In genomic region chr16:35141303-35141702, GRCh38 we compare ENCODE assay signal across 27 cellular contexts.
"Had no signal": no experiment of that assay in that cellular context is flagged by ENCODE, and none has a peak within 500 bp of the region (broad histone marks: within the 10 kb centered on the region; RNA-seq: fewer than 3 reads in every experiment).

No MANE protein-coding gene starts in this region.

- H3K27ac ChIP-seq: stomach, suprapubic skin, testis, thoracic aorta, thyroid gland, tibial artery, tibial nerve, transverse colon, upper lobe of left lung, uterus, vagina had no signal

- H3K27me3 ChIP-seq: stomach, suprapubic skin, testis, thyroid gland, tibial artery, tibial nerve, transverse colon, upper lobe of left lung, uterus, vagina had no signal

- H3K4me3 ChIP-seq: stomach, suprapubic skin, thoracic aorta, thyroid gland, tibial artery, tibial nerve, transverse colon, upper lobe of left lung, uterus, vagina had no signal

- H3K36me3 Mint-ChIP-seq: stimulated activated effector memory CD8-positive, alpha-beta T cell treated with anti-CD3 and anti-CD28 coated beads, Interleukin-12 subunit alpha, Interleukin-12 subunit beta, amount 100 ng/mL, for 72 hours; stimulated activated memory B cell treated with anti-CD40 and anti-IgM and Interleukin-4, amounts not matched to agents 10 μg/mL and 1 μg/mL and 100 μg/mL, for 72 hours; stimulated activated naive B cell treated with anti-CD40 and anti-IgM and Interleukin-4, amounts not matched to agents 10 μg/mL and 1 μg/mL and 100 μg/mL, for 72 hours; type B pancreatic cell had no signal

- H3K9me3 ChIP-seq: testis, thoracic aorta, thyroid gland, uterus, vagina had no signal

- ATAC-seq: stimulated activated memory B cell treated with anti-CD40 and anti-IgM and Interleukin-4, amounts not matched to agents 10 μg/mL and 1 μg/mL and 100 μg/mL, for 72 hours; stimulated activated naive B cell treated with anti-CD40 and anti-IgM and Interleukin-4, amounts not matched to agents 10 μg/mL and 1 μg/mL and 100 μg/mL, for 72 hours; stimulated activated naive CD8-positive, alpha-beta T cell treated with anti-CD3 and anti-CD28 coated beads, Interleukin-15, amount 100 ng/mL, for 72 hours; stimulated activated naive CD8-positive, alpha-beta T cell treated with anti-CD3 and anti-CD28 coated beads, Interleukin-15, Interleukin-2, amounts not matched to agents 100 U/mL and 50 U/mL, for 24 hours had no signal

- H3K4me1 Mint-ChIP-seq: stimulated activated effector memory CD8-positive, alpha-beta T cell treated with anti-CD3 and anti-CD28 coated beads, Interleukin-12 subunit alpha, Interleukin-12 subunit beta, amount 100 ng/mL, for 72 hours; stimulated activated memory B cell treated with anti-CD40 and anti-IgM and Interleukin-4, amounts not matched to agents 10 μg/mL and 1 μg/mL and 100 μg/mL, for 72 hours; stimulated activated naive B cell treated with anti-CD40 and anti-IgM and Interleukin-4, amounts not matched to agents 10 μg/mL and 1 μg/mL and 100 μg/mL, for 72 hours; stimulated activated naive CD8-positive, alpha-beta T cell treated with anti-CD3 and anti-CD28 coated beads, Interleukin-15, amount 100 ng/mL, for 72 hours had no signal

- DNase-seq: stimulated activated CD4-positive, alpha-beta T cell treated with anti-CD3 and anti-CD28 coated beads, Interleukin-2, amount 100 ng/mL, for 48 hours; stimulated activated CD4-positive, alpha-beta T cell treated with anti-CD3 and anti-CD28 coated beads, Interleukin-4, amount 100 ng/mL, for 1 hour; stimulated activated CD4-positive, alpha-beta T cell treated with anti-CD3 and anti-CD28 coated beads, Interleukin-4, amount 100 ng/mL, for 24 hours; stimulated activated CD4-positive, alpha-beta T cell treated with anti-CD3 and anti-CD28 coated beads, Interleukin-4, amount 100 ng/mL, for 4 hours; stimulated activated CD8-positive, alpha-beta memory T cell treated with anti-CD3 and anti-CD28 coated beads, Interleukin-4, amount 100 ng/mL, for 48 hours; stimulated activated naive B cell treated with anti-CD40 and anti-IgM and Interleukin-4, amounts not matched to agents 10 μg/mL and 1 μg/mL and 100 μg/mL, for 72 hours; stimulated activated naive CD4-positive, alpha-beta T cell; stimulated activated naive CD4-positive, alpha-beta T cell treated with Interleukin-2 at 50 U/mL for 16 hours; stimulated activated naive CD8-positive, alpha-beta T cell treated with anti-CD3 and anti-CD28 coated beads, Interleukin-15, amount 100 ng/mL, for 72 hours; stimulated activated naive CD8-positive, alpha-beta T cell treated with anti-CD3 and anti-CD28 coated beads, Interleukin-15, Interleukin-2, amounts not matched to agents 100 U/mL and 50 U/mL, for 24 hours; stomach; substantia nigra; testis; thyroid gland; transverse colon; trophoblast cell; uterus had no signal

- H3K4me3 Mint-ChIP-seq: stimulated activated effector memory CD8-positive, alpha-beta T cell treated with anti-CD3 and anti-CD28 coated beads, Interleukin-12 subunit alpha, Interleukin-12 subunit beta, amount 100 ng/mL, for 72 hours; stimulated activated memory B cell treated with anti-CD40 and anti-IgM and Interleukin-4, amounts not matched to agents 10 μg/mL and 1 μg/mL and 100 μg/mL, for 72 hours; stimulated activated naive B cell treated with anti-CD40 and anti-IgM and Interleukin-4, amounts not matched to agents 10 μg/mL and 1 μg/mL and 100 μg/mL, for 72 hours; stimulated activated naive CD8-positive, alpha-beta T cell treated with anti-CD3 and anti-CD28 coated beads, Interleukin-15, amount 100 ng/mL, for 72 hours; stimulated activated naive CD8-positive, alpha-beta T cell treated with anti-CD3 and anti-CD28 coated beads, Interleukin-15, Interleukin-2, amounts not matched to agents 100 ng/mL and 50 ng/mL, for 24 hours; type B pancreatic cell had no signal

- H3K27ac Mint-ChIP-seq: stimulated activated effector memory CD8-positive, alpha-beta T cell treated with anti-CD3 and anti-CD28 coated beads, Interleukin-12 subunit alpha, Interleukin-12 subunit beta, amount 100 ng/mL, for 72 hours; stimulated activated memory B cell treated with anti-CD40 and anti-IgM and Interleukin-4, amounts not matched to agents 10 μg/mL and 1 μg/mL and 100 μg/mL, for 72 hours; stimulated activated naive B cell treated with anti-CD40 and anti-IgM and Interleukin-4, amounts not matched to agents 10 μg/mL and 1 μg/mL and 100 μg/mL, for 72 hours; stimulated activated naive CD8-positive, alpha-beta T cell treated with anti-CD3 and anti-CD28 coated beads, Interleukin-15, Interleukin-2, amounts not matched to agents 100 ng/mL and 50 ng/mL, for 24 hours; type B pancreatic cell had no signal

- H3K36me3 ChIP-seq: stomach, suprapubic skin, thoracic aorta, thyroid gland, tibial artery, tibial nerve, transverse colon, upper lobe of left lung, uterus, vagina had no signal

- H3K27me3 Mint-ChIP-seq: stimulated activated memory B cell treated with anti-CD40 and anti-IgM and Interleukin-4, amounts not matched to agents 10 μg/mL and 1 μg/mL and 100 μg/mL, for 72 hours; stimulated activated naive B cell treated with anti-CD40 and anti-IgM and Interleukin-4, amounts not matched to agents 10 μg/mL and 1 μg/mL and 100 μg/mL, for 72 hours; stimulated activated naive CD8-positive, alpha-beta T cell treated with anti-CD3 and anti-CD28 coated beads, Interleukin-15, amount 100 ng/mL, for 72 hours; stimulated activated naive CD8-positive, alpha-beta T cell treated with anti-CD3 and anti-CD28 coated beads, Interleukin-15, Interleukin-2, amounts not matched to agents 100 ng/mL and 50 ng/mL, for 24 hours; type B pancreatic cell had no signal

- H3K4me1 ChIP-seq: stomach, suprapubic skin, testis, thyroid gland, tibial artery, tibial nerve, transverse colon, upper lobe of left lung, uterus, vagina had no signal
